14 cellular contexts compared by ENCODE assay signal in genomic region chr13:29503041-29503837, GRCh38.
DNase-seq lines count a peak whose midpoint lies in the region; ATAC-seq and TF ChIP-seq lines count a peak whose summit lies in the region.
"Had no signal": no experiment of that assay in that cellular context is flagged by ENCODE, and none has a peak within 500 bp of the region (broad histone marks: within the 10 kb centered on the region; RNA-seq: fewer than 3 reads in every experiment).

No MANE protein-coding gene starts in this region.

- no peak overlapping the region for H3K56ac ChIP-seq in H9 (ENCODE audit: insufficient read length, low read depth, low read length)

- no peak overlapping the region for H2BK15ac ChIP-seq in H9 (ENCODE audit: low read depth, low read length)

- no peaks in the 10 kb centered on the region for H3K36me3 Mint-ChIP-seq in H9 (ENCODE audit: insufficient read depth in 1 of 3, low read depth in 3 of 3)
- H3K36me3 Mint-ChIP-seq in endothelial cell (ENCODE audit: low read depth, unreplicated experiment): no peaks in the 10 kb centered on the region

- H3T11ph ChIP-seq in H9 (ENCODE audit: low read length): no peak overlapping the region

- H3K4me3 ChIP-seq in right lobe of liver: no peak overlapping the region
- H3K4me3 ChIP-seq in upper lobe of right lung: no peak overlapping the region

- H3K27ac ChIP-seq in H9 (ENCODE audit: insufficient read length, low read depth, low read length): no peak overlapping the region
- H3K27ac ChIP-seq in right lobe of liver: no peak overlapping the region
- no peak overlapping the region for H3K27ac ChIP-seq in upper lobe of right lung

- H4K91ac ChIP-seq in H9 (ENCODE audit: insufficient read length, low read depth, low read length): no peak overlapping the region

- no peak overlapping the region for H2BK120ac ChIP-seq in H9 (ENCODE audit: low read depth, low read length, poor library complexity, severe bottlenecking)

- TF ChIP-seq POLR2A in right lobe of liver (IDR thresholded peaks at IDR 0.05): no peak

- H3K9me3 Mint-ChIP-seq in H9 (no peaks in the 10 kb centered on the region), endothelial cell (ENCODE audit: unreplicated experiment) (no peaks in the 10 kb centered on the region)
- H3K9me3 Mint-ChIP-seq: nephron had no signal

- no peaks in the 10 kb centered on the region for H3K27me3 ChIP-seq in H9 (ENCODE audit: insufficient read depth, low read length)
- H3K27me3 ChIP-seq in right lobe of liver: no peaks in the 10 kb centered on the region
- H3K27me3 ChIP-seq in upper lobe of right lung: peaks cover 12% of the 10 kb centered on the region

- H3K18ac ChIP-seq in H9 (ENCODE audit: insufficient read length, low read depth, low read length): no peak overlapping the region

- H4K5ac ChIP-seq in H9 (ENCODE audit: insufficient read length, low read depth, low read length): no peak overlapping the region

- peaks cover 11% of the 10 kb centered on the region in 2 experiments; a peak in 3 of 4 replicates for H3K4me1 Mint-ChIP-seq in H9
- H3K4me1 Mint-ChIP-seq in endothelial cell (ENCODE audit: unreplicated experiment): peaks cover 2% of the 10 kb centered on the region

- H3K79me1 ChIP-seq in H9 (ENCODE audit: insufficient read depth, low read depth, low read length, poor library complexity, severe bottlenecking): no peaks in the 10 kb centered on the region

- no peaks in the 10 kb centered on the region for H4K20me1 ChIP-seq in H9 (ENCODE audit: control insufficient read depth, insufficient read depth, insufficient read length)

- intact Hi-C loops in right lobe of liver (cut with DNase I) (loop anchor here in 1 of 2 donors (10.0 kb wide), 2 partner anchors 212 to 612 kb away; no protein-coding TSS in a partner anchor), upper lobe of right lung (cut with DNase I) (loop anchor here (5.0 kb wide), 1 partner anchor 614 kb away; no protein-coding TSS in a partner anchor)

- H3K9me3 ChIP-seq in H9 (ENCODE audit: control insufficient read depth, low read depth, low read length) (no peaks in the 10 kb centered on the region), right lobe of liver (no peaks in the 10 kb centered on the region), upper lobe of right lung (no peaks in the 10 kb centered on the region)
- H3K9me3 ChIP-seq: Caco-2 had no signal

- H2BK12ac ChIP-seq in H9 (ENCODE audit: insufficient read length, low read depth, low read length): no peak overlapping the region

- H3K23me2 ChIP-seq in H9 (ENCODE audit: insufficient read length, low read depth, low read length, poor library complexity, severe bottlenecking): no peaks in the 10 kb centered on the region

- H3K4me1 ChIP-seq in H9 (ENCODE audit: insufficient read depth, low read length) (no peaks in the 10 kb centered on the region), right lobe of liver (no peaks in the 10 kb centered on the region), upper lobe of right lung (no peaks in the 10 kb centered on the region)

- H3K27ac Mint-ChIP-seq in H9 (no peak overlapping the region), endothelial cell (ENCODE audit: unreplicated experiment) (no peak overlapping the region)
- H3K27ac Mint-ChIP-seq: nephron had no signal

- no peak overlapping the region for H2AFZ ChIP-seq in H9 (ENCODE audit: low read length)

- H3K36me3 ChIP-seq in right lobe of liver (no peaks in the 10 kb centered on the region), upper lobe of right lung (no peaks in the 10 kb centered on the region)

- TF ChIP-seq CTCF in H9 (conservative IDR thresholded peaks at IDR 0.05): no peak
- TF ChIP-seq CTCF in endothelial cell (IDR thresholded peaks at IDR 0.05; ENCODE audit: unreplicated experiment): no peak
- no peak for TF ChIP-seq CTCF in right lobe of liver (IDR thresholded peaks at IDR 0.05)
- no peak for TF ChIP-seq CTCF in upper lobe of right lung (IDR thresholded peaks at IDR 0.05)

- no peak overlapping the region for H3K23ac ChIP-seq in H9 (ENCODE audit: insufficient read length, low read depth, low read length)

- ATAC-seq in right lobe of liver (peak in 3 of 4 donors; percentile 27 to 52 (median 46)), upper lobe of right lung (no peak)
- ATAC-seq: PC-3 had no signal

- H3K4me3 Mint-ChIP-seq in H9 (peak overlapping the region in 1 of 2 experiments; percentile 48; a peak in 2 of 5 replicates), endothelial cell (ENCODE audit: unreplicated experiment) (no peak overlapping the region)

- no peak overlapping the region for H3K9ac ChIP-seq in H9 (ENCODE audit: extremely low read depth, insufficient read length, low read length)

- H3K27me3 Mint-ChIP-seq in H9 (ENCODE audit: low read depth) (peaks cover 18% of the 10 kb centered on the region), endothelial cell (ENCODE audit: unreplicated experiment) (peaks cover 2% of the 10 kb centered on the region)

- peak overlapping the region; percentile 9 for H3K4me2 ChIP-seq in H9 (ENCODE audit: insufficient read depth, insufficient read length, low read length)

- H3K79me2 ChIP-seq in H9 (ENCODE audit: insufficient read depth, low read length): no peaks in the 10 kb centered on the region

- H4K8ac ChIP-seq in H9 (replicated peaks; ENCODE audit: insufficient read length, low read depth, low read length): no peak overlapping the region

- no peak overlapping the region for H3K4ac ChIP-seq in H9 (ENCODE audit: low read depth, low read length)

- DNase-seq in AG08395 (ENCODE audit: low spot score) (peak; percentile 59), H9 (peak; percentile 84), endothelial cell (ENCODE audit: low spot score) (peak; percentile 56), right lobe of liver (peak in 1 of 3 donors; percentile 51), GM19238 (ENCODE audit: insufficient read length, low spot score) (no peak), NCI-H1436 treated with DMSO at 0.1 percent for 48 hours (lab: John Stamatoyannopoulos, UW) (no peak), upper lobe of right lung (no peak), COR-L47 (lab: John Stamatoyannopoulos, UW) (no peak)
- DNase-seq: activated T-cell treated with anti-CD3 and anti-CD28 coated beads, Interleukin-2, amount 50 U/mL, for 1 hour; Caco-2; hippocampal formation; NCI-H2081 treated with DMSO at 0.1 percent for 48 hours; PC-3 had no signal

- H3K14ac ChIP-seq in H9 (ENCODE audit: insufficient read depth, low read length): no peak overlapping the region; the same call in 1 of the 2 replicates

- no peak overlapping the region for H2BK5ac ChIP-seq in H9 (ENCODE audit: insufficient read length, low read length)

- no peak overlapping the region for H2BK20ac ChIP-seq in H9 (ENCODE audit: low read depth, low read length, poor library complexity, severe bottlenecking)

- WGBS in H9 (ENCODE audit: extremely low coverage, insufficient read length, low lambda C conversion rate): no CpG with 5 or more reads among the region's 32 CpGs
- 62% methylated on average over 10 of the region's 32 CpGs for WGBS in right lobe of liver (ENCODE audit: insufficient coverage, low coverage, low lambda C conversion rate, missing lambda C conversion rate)

- H2AK5ac ChIP-seq in H9 (ENCODE audit: insufficient read length, low read length): no peak overlapping the region

Comparison
In these comparisons a context has a peak if more than half of its experiments do, and no peak if none do; other contexts are left out.
1. DNase-seq: peak in AG08395 (single experiment), H9 (single experiment) and endothelial cell (single experiment); none in GM19238 (single experiment), NCI-H1436 treated with DMSO at 0.1 percent for 48 hours (single experiment), upper lobe of right lung (single experiment) and COR-L47 (single experiment).